In genomic region chr17:27360507-27360906, GRCh38 we compare ENCODE assay signal across 21 cellular contexts.
A peak's percentile ranks its signal among the peaks of the same experiment; 100 is the strongest.
DNase-seq lines count a peak whose midpoint lies in the region; ATAC-seq, FAIRE-seq and TF ChIP-seq lines count a peak whose summit lies in the region.
"Had no signal": no experiment of that assay in that cellular context is flagged by ENCODE, and none has a peak within 500 bp of the region (broad histone marks: within the 10 kb centered on the region; RNA-seq: fewer than 3 reads in every experiment).

No MANE protein-coding gene starts in this region.

- dilution Hi-C loops in endothelial cell of umbilical vein (cut with MboI; ENCODE audit: extremely low pct_ligation_motif_present, low sequenced_read_pairs) = no loop called here

- H3K4me3 ChIP-seq in endothelial cell of umbilical vein (replicated peaks in 1 of 3; ENCODE audit: insufficient read depth in 1 of 3, low read depth in 1 of 3, low read length in 3 of 3) = no peak overlapping the region
- no peak overlapping the region for H3K4me3 ChIP-seq in sigmoid colon

- peak; percentile 9 for DNase-seq in activated naive CD4-positive, alpha-beta T cell treated with Interleukin-2 at 50 U/mL for 16 hours
- no peak for DNase-seq in activated naive CD4-positive, alpha-beta T cell treated with anti-CD3 and anti-CD28 coated beads, Interleukin-2, amount 50 U/mL, for 16 hours
- DNase-seq in MV-4-11 (lab: John Stamatoyannopoulos, UW) (peak; percentile 6), endothelial cell of umbilical vein (ENCODE audit: low read depth, low spot score) (no peak), sigmoid colon (peak; percentile 19), DMS53 treated with DMSO at 0.1 percent for 48 hours (lab: John Stamatoyannopoulos, UW; ENCODE audit: unreplicated experiment) (no peak)
- DNase-seq in activated CD4-positive, alpha-beta T cell treated with anti-CD3 and anti-CD28 coated beads for 48 hours = no peak
- DNase-seq: BE2C; Calu3; CD8-positive, alpha-beta T cell; EL; NCI-H1105 treated with DMSO at 0.1 percent for 48 hours; NCI-H1694; NCI-H2081 treated with DMSO at 0.1 percent for 48 hours; NK-92 treated with Interleukin-12 subunit alpha and Interleukin-12 subunit beta, amount 100 ng/mL, for 24 hours; SHP77 treated with DMSO at 0.1 percent for 48 hours had no signal

- POLR2A ChIA-PET in endothelial cell of umbilical vein (lab: Charles Lee) = no interaction called here

- H3K27ac ChIP-seq in endothelial cell of umbilical vein (ENCODE audit: insufficient read depth, low read depth, low read length) = no peak overlapping the region
- H3K27ac ChIP-seq in sigmoid colon = no peak overlapping the region

- no peaks in the 10 kb centered on the region for H4K20me1 ChIP-seq in endothelial cell of umbilical vein (replicated peaks; ENCODE audit: control insufficient read depth, extremely low read depth, insufficient read depth, low read length)

- no peak overlapping the region for H3K9ac ChIP-seq in endothelial cell of umbilical vein (replicated peaks; ENCODE audit: extremely low read depth, insufficient read depth, low read length)

- intact Hi-C loops in endothelial cell of umbilical vein (cut with micrococcal nuclease) (no loop called here), sigmoid colon (cut with DNase I) (no loop called here)

- peak overlapping the region; percentile 10 for H2AFZ ChIP-seq in endothelial cell of umbilical vein (ENCODE audit: low read depth, low read length)

- H3K27me3 ChIP-seq in endothelial cell of umbilical vein (ENCODE audit: control insufficient read depth in 2 of 2, insufficient read depth in 2 of 2, low read length in 2 of 2) (no peaks in the 10 kb centered on the region), sigmoid colon (no peaks in the 10 kb centered on the region)
- H3K27me3 ChIP-seq: BE2C had no signal

- ATAC-seq in HG03025 (IDR thresholded peaks at IDR 0.05; ENCODE audit: low FRiP score, unreplicated experiment) = no peak
- ATAC-seq: CD8-positive, alpha-beta T cell; SK-N-SH treated with all-trans-retinoic acid at 6 μM for 48 hours had no signal

- BruUV-seq in endothelial cell of umbilical vein (replicated peaks; lab: Mats Ljungman, UMichigan) = no TSS peak

- no peaks in the 10 kb centered on the region for H3K79me2 ChIP-seq in endothelial cell of umbilical vein (ENCODE audit: control insufficient read depth, insufficient read depth, low read length)

- TF ChIP-seq EP300 in sigmoid colon (IDR thresholded peaks at IDR 0.05) = no peak

- peaks cover 1% of the 10 kb centered on the region for H3K4me1 ChIP-seq in endothelial cell of umbilical vein (ENCODE audit: control insufficient read depth, extremely low read depth, insufficient read depth, low read length)
- peaks cover 0 to 15% (median 13%) of the 10 kb centered on the region in 4 donors for H3K4me1 ChIP-seq in sigmoid colon
- H3K4me1 ChIP-seq: BE2C had no signal

- H3K9me1 ChIP-seq in endothelial cell of umbilical vein (replicated peaks; ENCODE audit: control insufficient read depth, extremely low read depth, insufficient read depth, low read length) = no peaks in the 10 kb centered on the region

- H3K36me3 ChIP-seq in endothelial cell of umbilical vein (ENCODE audit: control insufficient read depth in 2 of 2, extremely low read depth in 1 of 2, insufficient read depth in 2 of 2, low read length in 2 of 2) = no peaks in the 10 kb centered on the region
- H3K36me3 ChIP-seq in sigmoid colon = no peaks in the 10 kb centered on the region
- H3K36me3 ChIP-seq: BE2C had no signal

- 71% methylated on average over 8 of the region's 8 CpGs for WGBS in sigmoid colon, 2 donors

- CTCF ChIA-PET in endothelial cell of umbilical vein (lab: Charles Lee) = interaction anchor here (0.8 to 1.2 kb wide), 2 partner anchors 208 to 238 kb away, joined by 3 read pairs; no protein-coding TSS in a partner anchor

- FAIRE-seq in endothelial cell of umbilical vein (lab: Jason Lieb, UNC) = no peak
- FAIRE-seq: A204.1, GM12892, GM18507 had no signal

- H3K9me3 ChIP-seq in endothelial cell of umbilical vein (replicated peaks; ENCODE audit: control insufficient read depth, insufficient read depth, low read length) (no peaks in the 10 kb centered on the region), sigmoid colon (no peaks in the 10 kb centered on the region)
- H3K9me3 ChIP-seq: BE2C had no signal

- no peak overlapping the region for H3K4me2 ChIP-seq in endothelial cell of umbilical vein (ENCODE audit: insufficient read depth, low read length)

- TF ChIP-seq POLR2A in endothelial cell of umbilical vein (IDR thresholded peaks at IDR 0.05; ENCODE audit: low read depth, low read length) (no peak), sigmoid colon (IDR thresholded peaks at IDR 0.05) (no peak)

- no peak for TF ChIP-seq CTCF in endothelial cell of umbilical vein (IDR thresholded peaks at IDR 0.05; ENCODE audit: extremely low read depth in 1 of 2, insufficient read depth in 1 of 2, low read depth in 1 of 2, low read length in 2 of 2)
- TF ChIP-seq CTCF in sigmoid colon (IDR thresholded peaks at IDR 0.05) = no peak

TF ChIP-seq in endothelial cell of umbilical vein, 7 proteins besides CTCF, POLR2A, EP300 and RAD21:
- TF ChIP-seq MAX (IDR thresholded peaks at IDR 0.05; ENCODE audit: insufficient read depth, insufficient read length) (no peak), POLR2AphosphoS5 (IDR thresholded peaks at IDR 0.05; ENCODE audit: insufficient read depth, low read depth, low read length) (no peak), FOS (IDR thresholded peaks at IDR 0.05; ENCODE audit: borderline replicate concordance, insufficient read depth, low read length) (no peak), JUN (IDR thresholded peaks at IDR 0.05; ENCODE audit: borderline replicate concordance, insufficient read depth, insufficient read length, low read depth) (no peak), GATA2 (IDR thresholded peaks at IDR 0.05; ENCODE audit: insufficient read depth, insufficient read length, low read depth, low read length) (no peak), EZH2 (IDR thresholded peaks at IDR 0.05; ENCODE audit: borderline replicate concordance, low read depth, low read length, severe bottlenecking) (no peak), MYC (IDR thresholded peaks at IDR 0.05; ENCODE audit: low read depth, low read length) (no peak)

Comparison
In these comparisons a context has a peak if more than half of its experiments do, and no peak if none do; other contexts are left out.
1. DNase-seq: peak in activated naive CD4-positive, alpha-beta T cell treated with Interleukin-2 at 50 U/mL for 16 hours (single experiment), MV-4-11 (single experiment) and sigmoid colon (single experiment); none in activated naive CD4-positive, alpha-beta T cell treated with anti-CD3 and anti-CD28 coated beads, Interleukin-2, amount 50 U/mL, for 16 hours (single experiment), endothelial cell of umbilical vein (single experiment), DMS53 treated with DMSO at 0.1 percent for 48 hours (single experiment) and activated CD4-positive, alpha-beta T cell treated with anti-CD3 and anti-CD28 coated beads for 48 hours (single experiment).